In the genomic region with DNA sequence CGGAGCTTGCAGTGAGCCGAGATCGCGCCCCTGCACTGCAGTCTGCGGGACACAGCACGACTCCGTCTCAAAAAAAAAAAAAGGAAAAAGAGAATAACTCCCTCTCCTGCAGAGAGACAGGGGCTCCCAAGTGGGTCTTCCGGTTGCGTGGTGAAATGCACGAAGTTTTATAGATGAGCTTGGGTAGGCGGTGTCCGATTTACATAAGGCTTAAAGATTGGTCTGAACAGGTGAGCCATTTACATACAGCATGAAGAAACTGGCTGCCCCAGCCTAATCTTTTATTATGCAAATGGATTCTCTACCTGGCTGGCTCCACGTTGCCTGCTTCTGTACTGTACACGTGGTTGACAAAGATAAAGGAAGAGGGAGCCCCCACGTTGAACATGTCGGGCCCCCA, we compare ENCODE assay signal across 14 cellular contexts. TPM values are rescaled to one million over a fixed set of nuclear protein-coding genes. Genes with fewer than 3 reads are reported as not detected.
DNase-seq lines count a peak whose midpoint lies in the region; ATAC-seq, FAIRE-seq and TF ChIP-seq lines count a peak whose summit lies in the region.
"Had no signal": no experiment of that assay in that cellular context is flagged by ENCODE, and none has a peak within 500 bp of the region (broad histone marks: within the 10 kb centered on the region; RNA-seq: fewer than 3 reads in every experiment).

No MANE protein-coding gene starts in this region.

- no peak for TF ChIP-seq POLR2A in GM12891 (IDR thresholded peaks at IDR 0.05; ENCODE audit: low read depth, low read length)

- H3K4me1 Mint-ChIP-seq in endothelial cell (ENCODE audit: unreplicated experiment) = peaks cover 4% of the 10 kb centered on the region
- peaks cover 5% of the 10 kb centered on the region for H3K4me1 Mint-ChIP-seq in nephron progenitor cell
- H3K4me1 Mint-ChIP-seq: activated naive CD8-positive, alpha-beta T cell treated with anti-CD3 and anti-CD28 coated beads for 36 hours; stimulated activated memory B cell treated with anti-CD40 and anti-IgM and Interleukin-4, amounts not matched to agents 10 μg/mL and 1 μg/mL and 100 μg/mL, for 72 hours had no signal

- peaks cover under 1% of the 10 kb centered on the region for H3K36me3 Mint-ChIP-seq in endothelial cell (ENCODE audit: low read depth, unreplicated experiment)
- no peaks in the 10 kb centered on the region for H3K36me3 Mint-ChIP-seq in nephron progenitor cell (ENCODE audit: low read depth)
- H3K36me3 Mint-ChIP-seq: activated naive CD8-positive, alpha-beta T cell treated with anti-CD3 and anti-CD28 coated beads for 36 hours had no signal

- no peaks in the 10 kb centered on the region for H3K27me3 ChIP-seq in H7 (ENCODE audit: control insufficient read depth, insufficient read depth, low read length)
- H3K27me3 ChIP-seq: Peyer's patch had no signal

- H3K36me3 ChIP-seq in H7 (replicated peaks; ENCODE audit: control insufficient read depth, insufficient read depth, low read length) = no peaks in the 10 kb centered on the region
- H3K36me3 ChIP-seq: Peyer's patch had no signal

- H3K27ac Mint-ChIP-seq in endothelial cell (ENCODE audit: unreplicated experiment) (no peak overlapping the region), nephron progenitor cell (no peak overlapping the region)
- H3K27ac Mint-ChIP-seq: activated CD8-positive, alpha-beta T cell treated with anti-CD3 and anti-CD28 coated beads, Interleukin-2, amount 10 ng/mL, durations not matched to agents 7 days and 5 days; activated naive CD8-positive, alpha-beta T cell treated with anti-CD3 and anti-CD28 coated beads for 36 hours; stimulated activated memory B cell treated with anti-CD40 and anti-IgM and Interleukin-4, amounts not matched to agents 10 μg/mL and 1 μg/mL and 100 μg/mL, for 72 hours had no signal

- no peaks in the 10 kb centered on the region for H3K9me3 Mint-ChIP-seq in endothelial cell (ENCODE audit: unreplicated experiment)
- H3K9me3 Mint-ChIP-seq in nephron progenitor cell = peaks cover 44% of the 10 kb centered on the region

- no peak for FAIRE-seq in GM12891 (lab: Jason Lieb, UNC)

- H3K4me3 ChIP-seq in H7 (ENCODE audit: insufficient read depth, low read depth, low read length) = peak overlapping the region; percentile 8; the same call in 1 of the 2 replicates
- H3K4me3 ChIP-seq: BLaER1 treated with 17β-estradiol and CSF1 and Interleukin-3, amounts not matched to agents 10 nM and 100 nM; Peyer's patch had no signal

- peak; percentile 67 for DNase-seq in H7
- peak; percentile 65 for DNase-seq in NCI-H2171 (lab: John Stamatoyannopoulos, UW)
- DNase-seq in endothelial cell (ENCODE audit: low spot score) = no peak
- DNase-seq in nephron progenitor cell = no peak
- DNase-seq in NCI-H82 (lab: John Stamatoyannopoulos, UW) = no peak
- no peak for DNase-seq in GM12891 (ENCODE audit: insufficient read length, low spot score)
- no peak for DNase-seq in activated CD4-positive, alpha-beta T cell treated with anti-CD3 and anti-CD28 coated beads for 1 hour
- DNase-seq: activated CD8-positive, alpha-beta T cell treated with anti-CD3 and anti-CD28 coated beads, Interleukin-2, amount 10 ng/mL, durations not matched to agents 7 days and 5 days; activated naive CD8-positive, alpha-beta T cell treated with anti-CD3 and anti-CD28 coated beads for 36 hours; MV-4-11; Peyer's patch had no signal

- TF ChIP-seq CTCF in endothelial cell (IDR thresholded peaks at IDR 0.05; ENCODE audit: unreplicated experiment) (no peak), nephron progenitor cell (IDR thresholded peaks at IDR 0.05) (no peak)

- peaks cover 3% of the 10 kb centered on the region for H3K27me3 Mint-ChIP-seq in endothelial cell (ENCODE audit: unreplicated experiment)
- H3K27me3 Mint-ChIP-seq in nephron progenitor cell (ENCODE audit: low read depth, poor library complexity) = peaks cover 27% of the 10 kb centered on the region

- H3K4me3 Mint-ChIP-seq in endothelial cell (ENCODE audit: unreplicated experiment) (peak overlapping the region; percentile 52), nephron progenitor cell (peak overlapping the region; percentile 65)
- H3K4me3 Mint-ChIP-seq: activated CD8-positive, alpha-beta T cell treated with anti-CD3 and anti-CD28 coated beads, Interleukin-2, amount 10 ng/mL, durations not matched to agents 7 days and 5 days; activated naive CD8-positive, alpha-beta T cell treated with anti-CD3 and anti-CD28 coated beads for 36 hours; stimulated activated memory B cell treated with anti-CD40 and anti-IgM and Interleukin-4, amounts not matched to agents 10 μg/mL and 1 μg/mL and 100 μg/mL, for 72 hours had no signal

- no peak for ATAC-seq in HG02642 (IDR thresholded peaks at IDR 0.05; ENCODE audit: poor library complexity, unreplicated experiment)
- ATAC-seq: activated CD8-positive, alpha-beta T cell treated with anti-CD3 and anti-CD28 coated beads, Interleukin-2, amount 10 ng/mL, durations not matched to agents 7 days and 5 days; stimulated activated memory B cell treated with anti-CD40 and anti-IgM and Interleukin-4, amounts not matched to agents 10 μg/mL and 1 μg/mL and 100 μg/mL, for 72 hours had no signal

TF ChIP-seq in GM12891, 5 proteins besides CTCF, POLR2A, EP300 and RAD21:
- TF ChIP-seq POLR2AphosphoS5 (IDR thresholded peaks at IDR 0.05; ENCODE audit: low read depth, low read length) (no peak), TAF1 (IDR thresholded peaks at IDR 0.05; ENCODE audit: low read depth, low read length) (no peak), SPI1 (IDR thresholded peaks at IDR 0.05; ENCODE audit: low read depth, low read length) (no peak), POU2F2 (IDR thresholded peaks at IDR 0.05; ENCODE audit: low read depth, low read length) (no peak), PAX5 (IDR thresholded peaks at IDR 0.05; ENCODE audit: insufficient read depth, low read length, severe bottlenecking) (no peak)

RNA-seq across cellular contexts. Expression of gene ADGRE2, which starts 19.5 kb away (rescaled TPM):
- total RNA-seq in H7 (2014; rRNA removed; shearing (Covaris generic)) = not detected in 2 replicates
- total RNA-seq in endothelial cell (ENCODE audit: unreplicated experiment) = 1.2 TPM
- polyA plus RNA-seq in GM12891 (2012; ENCODE audit: low read depth, missing spikeins) = 3.4 TPM

Comparison
In these comparisons a context has a peak if more than half of its experiments do, and no peak if none do; other contexts are left out.
1. DNase-seq: peak in H7 (single experiment) and NCI-H2171 (single experiment); none in endothelial cell (single experiment), nephron progenitor cell (single experiment), NCI-H82 (single experiment), GM12891 (single experiment) and activated CD4-positive, alpha-beta T cell treated with anti-CD3 and anti-CD28 coated beads for 1 hour (single experiment).